ENCODE assay signal across 1 cellular context in genomic region chr20:41408986-41409385, GRCh38.
TF ChIP-seq lines count a peak whose summit lies in the region.

No MANE protein-coding gene starts in this region.

TF ChIP-seq in GM23338, 12 proteins besides CTCF, POLR2A, EP300 and RAD21 (continued from another document):
- TF ChIP-seq ETS1 (IDR thresholded peaks at IDR 0.05) (no peak), NANOG (IDR thresholded peaks at IDR 0.05; ENCODE audit: borderline replicate concordance) (no peak), STAT1 (IDR thresholded peaks at IDR 0.05; ENCODE audit: unreplicated experiment) (no peak), POLR2AphosphoS5 (IDR thresholded peaks at IDR 0.05; ENCODE audit: low read depth) (no peak), ZNF462 (CRISPR knock-in tag; IDR thresholded peaks at IDR 0.05) (no peak), EZH2 (IDR thresholded peaks at IDR 0.05; ENCODE audit: low read depth, unreplicated experiment) (no peak), EZH2phosphoT487 (IDR thresholded peaks at IDR 0.05; ENCODE audit: unreplicated experiment) (no peak)
